In genomic region chr2:12412898-12413305, GRCh38 we compare ENCODE assay signal across 8 cellular contexts.
DNase-seq lines count a peak whose midpoint lies in the region; ATAC-seq and TF ChIP-seq lines count a peak whose summit lies in the region.
"Had no signal": no experiment of that assay in that cellular context is flagged by ENCODE, and none has a peak within 500 bp of the region (broad histone marks: within the 10 kb centered on the region; RNA-seq: fewer than 3 reads in every experiment).

No MANE protein-coding gene starts in this region.

- H3K27ac Mint-ChIP-seq in activated CD4-positive, alpha-beta memory T cell treated with anti-CD3 and anti-CD28 coated beads for 36 hours: peak overlapping the region; percentile 66
- H3K27ac Mint-ChIP-seq in neural progenitor cell: peak overlapping the region; percentile 28

- no peak overlapping the region for H2AFZ ChIP-seq in neural progenitor cell (replicated peaks)

- POLR2A ChIA-PET in activated CD4-positive, alpha-beta memory T cell treated with anti-CD3 and anti-CD28 coated beads for 36 hours (lab: Charles Lee): no interaction called here

- H3K9me3 Mint-ChIP-seq in activated CD4-positive, alpha-beta memory T cell treated with anti-CD3 and anti-CD28 coated beads for 36 hours: no peaks in the 10 kb centered on the region
- H3K9me3 Mint-ChIP-seq in neural progenitor cell: peaks cover 14% of the 10 kb centered on the region

- peaks cover 35% of the 10 kb centered on the region for H3K4me1 Mint-ChIP-seq in activated CD4-positive, alpha-beta memory T cell treated with anti-CD3 and anti-CD28 coated beads for 36 hours (ENCODE audit: low read depth)
- peaks cover 21% of the 10 kb centered on the region for H3K4me1 Mint-ChIP-seq in neural progenitor cell

- H3K9me3 ChIP-seq in neural progenitor cell (ENCODE audit: low read depth): no peaks in the 10 kb centered on the region
- H3K9me3 ChIP-seq: neutrophil had no signal

- peak; percentile 92 for ATAC-seq in GM19351 (IDR thresholded peaks at IDR 0.05; ENCODE audit: unreplicated experiment)
- peak; percentile 84 for ATAC-seq in HG03108 (IDR thresholded peaks at IDR 0.05; ENCODE audit: unreplicated experiment)

- no peak overlapping the region for H3K4me3 Mint-ChIP-seq in activated CD4-positive, alpha-beta memory T cell treated with anti-CD3 and anti-CD28 coated beads for 36 hours
- no peak overlapping the region for H3K4me3 Mint-ChIP-seq in neural progenitor cell

- H3K79me2 ChIP-seq in neural progenitor cell (ENCODE audit: low read depth): no peaks in the 10 kb centered on the region

- no peak overlapping the region for H3K4me2 ChIP-seq in neural progenitor cell

- H3K36me3 ChIP-seq in neural progenitor cell: no peaks in the 10 kb centered on the region
- H3K36me3 ChIP-seq: neutrophil had no signal

- no peak for TF ChIP-seq CTCF in neural progenitor cell (IDR thresholded peaks at IDR 0.05)

- H4K20me1 ChIP-seq in neural progenitor cell (ENCODE audit: low read depth): no peaks in the 10 kb centered on the region

- H3F3A ChIP-seq in neural progenitor cell (ENCODE audit: low read depth): no peaks in the 10 kb centered on the region

- H3K27me3 ChIP-seq in neural progenitor cell: no peaks in the 10 kb centered on the region
- H3K27me3 ChIP-seq: neutrophil had no signal

- no peak overlapping the region for H3K4me3 ChIP-seq in neural progenitor cell

- H3K4me1 ChIP-seq in neural progenitor cell: no peaks in the 10 kb centered on the region

- no peaks in the 10 kb centered on the region for H3K36me3 Mint-ChIP-seq in activated CD4-positive, alpha-beta memory T cell treated with anti-CD3 and anti-CD28 coated beads for 36 hours
- peaks cover 2% of the 10 kb centered on the region for H3K36me3 Mint-ChIP-seq in neural progenitor cell

- peak; percentile 64 for DNase-seq in activated CD4-positive, alpha-beta memory T cell treated with anti-CD3 and anti-CD28 coated beads for 36 hours
- DNase-seq in neural progenitor cell (ENCODE audit: low spot score) (no peak), glomerular visceral epithelial cell (ENCODE audit: extremely low spot score) (no peak), NCI-H524 treated with DMSO at 0.1 percent for 48 hours (lab: John Stamatoyannopoulos, UW) (no peak), NCI-H1436 (lab: John Stamatoyannopoulos, UW) (no peak)

- H3K9ac ChIP-seq in neural progenitor cell: no peak overlapping the region

- CTCF ChIA-PET in activated CD4-positive, alpha-beta memory T cell treated with anti-CD3 and anti-CD28 coated beads for 36 hours (lab: Charles Lee): interaction anchor here (1.0 kb wide), 1 partner anchor 304 kb away, joined by 3 read pairs; the partner anchor contains the start of gene TRIB2

- no peak overlapping the region for H3K27ac ChIP-seq in neural progenitor cell
- H3K27ac ChIP-seq: neutrophil had no signal

- intact Hi-C loops in activated CD4-positive, alpha-beta memory T cell treated with anti-CD3 and anti-CD28 coated beads for 36 hours (cut with micrococcal nuclease): loop anchor here (2.0 to 10.0 kb wide), 3 partner anchors 90 to 512 kb away; no protein-coding TSS in a partner anchor

- no peaks in the 10 kb centered on the region for H3K27me3 Mint-ChIP-seq in activated CD4-positive, alpha-beta memory T cell treated with anti-CD3 and anti-CD28 coated beads for 36 hours
- peaks cover 6% of the 10 kb centered on the region for H3K27me3 Mint-ChIP-seq in neural progenitor cell (ENCODE audit: insufficient read depth, low read depth)
